Comparison of ENCODE assay signal across 12 cellular contexts in the genomic region with DNA sequence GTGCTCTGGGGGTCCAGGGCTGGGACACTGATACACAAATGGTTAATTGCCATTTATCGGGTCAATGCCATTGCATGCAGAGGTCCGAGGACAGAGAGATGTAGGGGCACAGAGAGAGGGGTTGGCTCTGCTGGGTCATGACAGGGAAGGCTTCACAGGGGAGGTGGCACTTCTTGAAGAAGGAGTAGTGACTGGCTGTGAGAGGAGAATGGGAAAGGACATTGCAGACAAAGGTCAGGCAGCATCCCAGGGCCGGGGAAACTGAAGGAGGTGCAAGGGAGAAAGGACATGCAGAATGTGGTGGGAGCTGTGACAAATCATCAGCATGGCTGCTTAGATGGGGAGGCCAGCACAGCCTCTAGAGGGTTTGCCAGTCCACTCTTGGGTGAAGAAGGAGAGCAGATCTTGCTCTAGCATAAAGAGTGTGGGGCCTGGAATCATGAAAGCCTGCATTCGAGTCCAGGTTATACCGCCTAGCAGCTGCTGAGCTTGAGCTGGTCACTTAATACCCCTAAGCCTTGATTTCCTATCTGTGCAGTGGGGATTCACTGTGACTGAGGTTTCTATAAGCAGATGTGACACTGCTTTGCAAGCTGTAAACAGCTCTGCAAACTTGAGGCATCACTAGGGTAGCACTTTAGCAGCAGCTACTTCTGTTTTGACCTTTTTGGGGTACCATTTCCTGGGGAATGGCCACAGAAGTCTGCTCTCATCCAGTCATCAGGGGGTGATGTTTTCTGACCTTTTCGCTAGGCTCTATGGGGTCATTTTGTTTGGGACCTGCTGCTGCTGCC. TPM values are rescaled to one million over a fixed set of nuclear protein-coding genes. Genes with fewer than 3 reads are reported as not detected.
DNase-seq lines count a peak whose midpoint lies in the region; ATAC-seq and TF ChIP-seq lines count a peak whose summit lies in the region.
"Had no signal": no experiment of that assay in that cellular context is flagged by ENCODE, and none has a peak within 500 bp of the region (broad histone marks: within the 10 kb centered on the region; RNA-seq: fewer than 3 reads in every experiment).

No MANE protein-coding gene starts in this region.

- H2AK5ac ChIP-seq in trophoblast cell (ENCODE audit: low read length): peak overlapping the region; percentile 15

- H3K4me1 ChIP-seq in ascending aorta (peaks cover 22 to 54% of the 10 kb centered on the region in 2 donors), trophoblast cell (ENCODE audit: control insufficient read depth in 1 of 2, insufficient read depth in 2 of 2, low read length in 2 of 2) (peaks cover 8 to 11% of the 10 kb centered on the region in 2 experiments)
- H3K4me1 ChIP-seq: foreskin keratinocyte had no signal

- no CpG with 5 or more reads among the region's 6 CpGs for WGBS in trophoblast cell (ENCODE audit: extremely low coverage, insufficient coverage, insufficient read length)

- peaks cover 0 to 10% of the 10 kb centered on the region in 2 donors for H3K27me3 Mint-ChIP-seq in natural killer cell treated with Interleukin-12 subunit alpha and Interleukin-12 subunit beta and Interleukin-15 and Interleukin-18, amount 100 ng/mL, for 72 hours
- peaks cover 8 to 16% of the 10 kb centered on the region in 2 donors for H3K27me3 Mint-ChIP-seq in natural killer cell (ENCODE audit: low read depth in 2 of 2)

- no peak overlapping the region for H3K14ac ChIP-seq in trophoblast cell (ENCODE audit: low read length)

- H3K27me3 ChIP-seq in ascending aorta (no peaks in the 10 kb centered on the region), trophoblast cell (ENCODE audit: insufficient read depth, low read length) (no peaks in the 10 kb centered on the region)

- H3K9me3 ChIP-seq in ascending aorta (no peaks in the 10 kb centered on the region), trophoblast cell (ENCODE audit: insufficient read depth, low read depth, low read length) (peaks cover 2% of the 10 kb centered on the region)

- H4K8ac ChIP-seq in trophoblast cell (ENCODE audit: low read depth, low read length): no peak overlapping the region

- H3K4ac ChIP-seq in trophoblast cell (ENCODE audit: low read depth, low read length): no peak overlapping the region

- H4K12ac ChIP-seq in trophoblast cell (ENCODE audit: low read depth, low read length): no peak overlapping the region

- no peak overlapping the region for H2AFZ ChIP-seq in trophoblast cell (ENCODE audit: insufficient read depth, low read length, poor library complexity)

- H3K27ac Mint-ChIP-seq in natural killer cell treated with Interleukin-12 subunit alpha and Interleukin-12 subunit beta and Interleukin-15 and Interleukin-18, amount 100 ng/mL, for 72 hours: peak overlapping the region; percentile 3 to 86
- H3K27ac Mint-ChIP-seq in natural killer cell: peak overlapping the region in 1 of 2 donors; percentile 32

- H3K4me3 ChIP-seq in ascending aorta: no peak overlapping the region
- H3K4me3 ChIP-seq in trophoblast cell (ENCODE audit: low read depth, low read length): no peak overlapping the region

- H3K79me2 ChIP-seq in trophoblast cell (ENCODE audit: control insufficient read depth, insufficient read depth, low read length, poor library complexity): no peaks in the 10 kb centered on the region

- H2BK12ac ChIP-seq in trophoblast cell (ENCODE audit: low read length): no peak overlapping the region

- ATAC-seq in natural killer cell treated with Interleukin-12 subunit alpha and Interleukin-12 subunit beta and Interleukin-15 and Interleukin-18, amount 100 ng/mL, for 72 hours: peak in 1 of 2 donors; percentile 64
- ATAC-seq in natural killer cell (no peak), HG02840 (IDR thresholded peaks at IDR 0.05; ENCODE audit: low FRiP score, unreplicated experiment) (no peak)
- ATAC-seq: foreskin keratinocyte had no signal

- H3K36me3 ChIP-seq in ascending aorta (no peaks in the 10 kb centered on the region), trophoblast cell (ENCODE audit: control insufficient read depth in 1 of 2, insufficient read depth in 2 of 2, low read length in 2 of 2) (no peaks in the 10 kb centered on the region)

- no peak overlapping the region for H3K18ac ChIP-seq in trophoblast cell (ENCODE audit: low read length)

- in situ Hi-C loops in G401 (cut with HindIII; ENCODE audit: low sequenced_read_pairs): no loop called here

- no peak for TF ChIP-seq CTCF in natural killer cell (IDR thresholded peaks at IDR 0.05)
- TF ChIP-seq CTCF in ascending aorta (IDR thresholded peaks at IDR 0.05): no peak

- H3K27ac ChIP-seq in ascending aorta: peak overlapping the region; percentile 83 to 94
- H3K27ac ChIP-seq in trophoblast cell (ENCODE audit: low read depth, low read length): no peak overlapping the region
- H3K27ac ChIP-seq: foreskin keratinocyte had no signal

- H3K23ac ChIP-seq in trophoblast cell (ENCODE audit: low read length): no peak overlapping the region

- H3K4me2 ChIP-seq in trophoblast cell (ENCODE audit: low read length): no peak overlapping the region

- no peak for DNase-seq in natural killer cell treated with Interleukin-12 subunit alpha and Interleukin-12 subunit beta and Interleukin-15 and Interleukin-18, amount 100 ng/mL, for 72 hours (ENCODE audit: low spot score)
- DNase-seq in natural killer cell: no peak
- no peak for DNase-seq in ascending aorta (ENCODE audit: low spot score in 2 of 2)
- no peak for DNase-seq in trophoblast cell
- no peak for DNase-seq in GM19238 (ENCODE audit: insufficient read length, low spot score)
- no peak for DNase-seq in NCI-H510A (lab: John Stamatoyannopoulos, UW)
- no peak for DNase-seq in G401 (ENCODE audit: low spot score)
- DNase-seq: activated naive CD4-positive, alpha-beta T cell treated with anti-CD3 and anti-CD28 coated beads, Interleukin-2, amount 50 U/mL, for 16 hours; foreskin keratinocyte; NCI-H2029 treated with DMSO at 0.1 percent for 48 hours had no signal

- peaks cover 20 to 49% of the 10 kb centered on the region in 2 donors for H3K4me1 Mint-ChIP-seq in natural killer cell treated with Interleukin-12 subunit alpha and Interleukin-12 subunit beta and Interleukin-15 and Interleukin-18, amount 100 ng/mL, for 72 hours (ENCODE audit: low read depth in 2 of 2)
- H3K4me1 Mint-ChIP-seq in natural killer cell: peaks cover 8 to 17% of the 10 kb centered on the region in 2 donors

- intact Hi-C loops in natural killer cell (cut with micrococcal nuclease): no loop called here
- intact Hi-C loops in ascending aorta (cut with DNase I): loop anchor here (2.0 kb wide), 1 partner anchor 40 kb away; no protein-coding TSS in a partner anchor

- H2BK120ac ChIP-seq in trophoblast cell (ENCODE audit: insufficient read depth, low read length, poor library complexity): no peak overlapping the region

- peak overlapping the region; percentile 82 for H3K4me3 Mint-ChIP-seq in natural killer cell treated with Interleukin-12 subunit alpha and Interleukin-12 subunit beta and Interleukin-15 and Interleukin-18, amount 100 ng/mL, for 72 hours
- no peak overlapping the region for H3K4me3 Mint-ChIP-seq in natural killer cell

- H3K9ac ChIP-seq in trophoblast cell (ENCODE audit: low read length): no peak overlapping the region

- no peaks in the 10 kb centered on the region for H3K9me3 Mint-ChIP-seq in natural killer cell treated with Interleukin-12 subunit alpha and Interleukin-12 subunit beta and Interleukin-15 and Interleukin-18, amount 100 ng/mL, for 72 hours
- no peaks in the 10 kb centered on the region for H3K9me3 Mint-ChIP-seq in natural killer cell

- H2BK5ac ChIP-seq in trophoblast cell (ENCODE audit: low read depth, low read length, poor library complexity): no peak overlapping the region

- H3K79me1 ChIP-seq in trophoblast cell (ENCODE audit: low read length): peaks cover 3% of the 10 kb centered on the region

- H4K91ac ChIP-seq in trophoblast cell (ENCODE audit: low read depth, low read length): no peak overlapping the region

- no peaks in the 10 kb centered on the region for H3K36me3 Mint-ChIP-seq in natural killer cell treated with Interleukin-12 subunit alpha and Interleukin-12 subunit beta and Interleukin-15 and Interleukin-18, amount 100 ng/mL, for 72 hours
- H3K36me3 Mint-ChIP-seq in natural killer cell: no peaks in the 10 kb centered on the region

RNA-seq across cellular contexts. Expression of a gene that starts 59.2 kb away (rescaled TPM):
- total RNA-seq in natural killer cell treated with Interleukin-12 subunit alpha and Interleukin-12 subunit beta and Interleukin-15 and Interleukin-18, amount 100 ng/mL, for 72 hours: not detected
- total RNA-seq in natural killer cell: under 1 TPM in 1 of 3 donors, not detected in 2; 0.47 TPM
- not detected for total RNA-seq in ascending aorta
- polyA plus RNA-seq in trophoblast cell (2013): not detected in 2 replicates
- not detected in 2 replicates for total RNA-seq in G401 (2014; rRNA removed; shearing (Covaris generic))
- total RNA-seq: foreskin keratinocyte, myocyte had no signal
- polyA plus RNA-seq: foreskin keratinocyte had no signal
